Comparison of ENCODE assay signal across 17 cellular contexts in genomic region chr12:69274861-69275260, GRCh38. TPM values are rescaled to one million over a fixed set of nuclear protein-coding genes. Genes with fewer than 3 reads are reported as not detected.
DNase-seq lines count a peak whose midpoint lies in the region; ATAC-seq, FAIRE-seq and TF ChIP-seq lines count a peak whose summit lies in the region.
"Had no signal": no experiment of that assay in that cellular context is flagged by ENCODE, and none has a peak within 500 bp of the region (broad histone marks: within the 10 kb centered on the region; RNA-seq: fewer than 3 reads in every experiment).

No MANE protein-coding gene starts in this region.

- H3K79me2 ChIP-seq in mammary epithelial cell (ENCODE audit: insufficient read depth, low read length): no peaks in the 10 kb centered on the region
- H3K79me2 ChIP-seq in smooth muscle cell (ENCODE audit: low read depth): peaks cover 6% of the 10 kb centered on the region

- FAIRE-seq in islet of Langerhans (lab: Jason Lieb, UNC): peak; percentile 82
- FAIRE-seq: RCC 7860 had no signal

- CTCF ChIA-PET in mammary epithelial cell (lab: Charles Lee; ENCODE audit: low non-redundant PET): no interaction called here

- dilution Hi-C loops in mammary epithelial cell (cut with HindIII; ENCODE audit: low sequenced_read_pairs): no loop called here

- H3K27me3 ChIP-seq in mammary epithelial cell (ENCODE audit: insufficient read depth, low read length): no peaks in the 10 kb centered on the region
- no peaks in the 10 kb centered on the region for H3K27me3 ChIP-seq in smooth muscle cell (ENCODE audit: low read depth)
- H3K27me3 ChIP-seq: body of pancreas, foreskin keratinocyte had no signal

- H3K9ac ChIP-seq in mammary epithelial cell (ENCODE audit: insufficient read depth, low read length) (no peak overlapping the region), smooth muscle cell (ENCODE audit: low read depth) (no peak overlapping the region)

- no peak overlapping the region for H3K4me2 ChIP-seq in mammary epithelial cell (ENCODE audit: insufficient read depth, low read depth, low read length)
- no peak overlapping the region for H3K4me2 ChIP-seq in smooth muscle cell

- no peak for ATAC-seq in Right ventricle myocardium inferior
- ATAC-seq: body of pancreas, foreskin keratinocyte had no signal

- intact Hi-C loops in mammary epithelial cell (cut with micrococcal nuclease): no loop called here
- intact Hi-C loops in Right ventricle myocardium inferior (cut with DNase I): no loop called here

- in situ Hi-C loops in mammary epithelial cell (cut with MboI; ENCODE audit: low sequenced_read_pairs in 2 of 2): no loop called here

- H3K36me3 ChIP-seq in mammary epithelial cell (ENCODE audit: insufficient read depth, low read length): peaks cover 2% of the 10 kb centered on the region
- H3K36me3 ChIP-seq in smooth muscle cell (ENCODE audit: low read depth): no peaks in the 10 kb centered on the region

- no TSS peak for BruUV-seq in mammary epithelial cell (replicated peaks; lab: Mats Ljungman, UMichigan)

- H3K9me3 ChIP-seq in mammary epithelial cell (replicated peaks; ENCODE audit: insufficient read depth, low read length) (no peaks in the 10 kb centered on the region), smooth muscle cell (replicated peaks; ENCODE audit: low read depth) (no peaks in the 10 kb centered on the region)
- H3K9me3 ChIP-seq: body of pancreas had no signal

- no peaks in the 10 kb centered on the region for H3F3A ChIP-seq in smooth muscle cell (ENCODE audit: low read depth)

- H3K4me3 ChIP-seq in mammary epithelial cell (replicated peaks in 1 of 3; ENCODE audit: insufficient read depth in 1 of 3, low read depth in 2 of 3, low read length in 3 of 3) (no peak overlapping the region), smooth muscle cell (no peak overlapping the region)
- H3K4me3 ChIP-seq: body of pancreas had no signal

- no peak overlapping the region for H2AFZ ChIP-seq in mammary epithelial cell (ENCODE audit: low read depth, low read length)
- H2AFZ ChIP-seq in smooth muscle cell (ENCODE audit: low read depth): no peak overlapping the region

- no peak overlapping the region for H3K27ac ChIP-seq in mammary epithelial cell (ENCODE audit: insufficient read depth, low read depth, low read length)
- no peak overlapping the region for H3K27ac ChIP-seq in smooth muscle cell (ENCODE audit: low read depth)
- H3K27ac ChIP-seq: body of pancreas, foreskin keratinocyte had no signal

- H3K4me1 ChIP-seq in mammary epithelial cell (ENCODE audit: insufficient read depth, low read length): no peaks in the 10 kb centered on the region
- H3K4me1 ChIP-seq in smooth muscle cell (ENCODE audit: low read depth): no peaks in the 10 kb centered on the region

- no peaks in the 10 kb centered on the region for H4K20me1 ChIP-seq in mammary epithelial cell (ENCODE audit: insufficient read depth, low read length)
- H4K20me1 ChIP-seq in smooth muscle cell (ENCODE audit: low read depth): peaks cover 14% of the 10 kb centered on the region

- DNase-seq in ELR (ENCODE audit: low read depth) (peak; percentile 34), LHCN-M2 (ENCODE audit: low read depth) (peak; percentile 34), mammary epithelial cell (peak; percentile 21), smooth muscle cell (lab: John Stamatoyannopoulos, UW; ENCODE audit: unreplicated experiment) (no peak), Right ventricle myocardium inferior (ENCODE audit: missing footprints) (no peak)
- no peak for DNase-seq in activated CD8-positive, alpha-beta memory T cell treated with anti-CD3 and anti-CD28 coated beads for 24 hours
- DNase-seq: activated B cell treated with CpG ODN at 0.5 μM for 24 hours; body of pancreas; KBM-7; left ventricle myocardium superior; NCI-H1105 treated with DMSO at 0.1 percent for 48 hours; NCI-H774; posterior cingulate gyrus; stimulated activated naive CD4-positive, alpha-beta T cell treated with Interleukin-2 at 50 U/mL for 16 hours had no signal

- TF ChIP-seq CTCF in mammary epithelial cell (conservative IDR thresholded peaks at IDR 0.05 in 1 of 2, IDR thresholded peaks at IDR 0.05 in 1 of 2; ENCODE audit: extremely low read depth in 1 of 2, insufficient read depth in 1 of 2, low read depth in 1 of 2, low read length in 2 of 2) (no peak), smooth muscle cell (IDR thresholded peaks at IDR 0.05; ENCODE audit: borderline replicate concordance, insufficient read depth, poor library complexity, severe bottlenecking) (no peak)

- 20% methylated on average over 1 of the region's 1 CpG for WGBS in mammary epithelial cell (ENCODE audit: low coverage, missing lambda C conversion rate)
- 90% methylated on average over 1 of the region's 1 CpG for WGBS in smooth muscle cell (ENCODE audit: low lambda C conversion rate)

RNA-seq across cellular contexts. Expression of gene CPSF6, which starts 35.5 kb away (rescaled TPM):
- 18.4 and 26.8 TPM in 2 replicates for total RNA-seq in LHCN-M2 (2014; rRNA removed)
- 37.7 TPM for polyA plus RNA-seq in LHCN-M2 (2012)
- 10 to 100 TPM; 21.7 to 56.7 TPM for total RNA-seq in mammary epithelial cell
- 40.8 TPM for polyA plus RNA-seq in mammary epithelial cell
- polyA minus RNA-seq in mammary epithelial cell: 38.2 TPM
- 21.5 and 24.6 TPM in 2 replicates for total RNA-seq in smooth muscle cell
- 35.9 and 42.6 TPM in 2 replicates for polyA plus RNA-seq in smooth muscle cell
- total RNA-seq in Right ventricle myocardium inferior: 29.3 TPM

Comparison
In these comparisons a context has a peak if more than half of its experiments do, and no peak if none do; other contexts are left out.
1. DNase-seq: peak in ELR (single experiment), LHCN-M2 (single experiment) and mammary epithelial cell (single experiment); none in smooth muscle cell (single experiment), activated CD8-positive, alpha-beta memory T cell treated with anti-CD3 and anti-CD28 coated beads for 24 hours (single experiment) and Right ventricle myocardium inferior (single experiment).